8 cellular contexts compared by ENCODE assay signal in genomic region chr19:2207991-2208860, GRCh38. TPM values are rescaled to one million over a fixed set of nuclear protein-coding genes. Genes with fewer than 3 reads are reported as not detected.
A peak's percentile ranks its signal among the peaks of the same experiment; 100 is the strongest.
DNase-seq lines count a peak whose midpoint lies in the region; ATAC-seq and TF ChIP-seq lines count a peak whose summit lies in the region.

No MANE protein-coding gene starts in this region.

- peak in 3 of 5 experiments; percentile 10 to 14 (median 11) for TF ChIP-seq CTCF in transverse colon (IDR thresholded peaks at IDR 0.05)
- no peak for TF ChIP-seq CTCF in esophagus squamous epithelium (IDR thresholded peaks at IDR 0.05)

- H3K4me3 ChIP-seq in transverse colon (no peak overlapping the region), esophagus squamous epithelium (no peak overlapping the region)

- peak; percentile 48 to 49 for DNase-seq in activated T-cell treated with anti-CD3 and anti-CD28 coated beads, Interleukin-2, amount 50 U/mL, for 48 hours
- no peak for DNase-seq in activated T-cell treated with anti-CD3 and anti-CD28 coated beads, Interleukin-2, amount 50 U/mL, for 1 hour
- peak; percentile 55 for DNase-seq in activated CD8-positive, alpha-beta memory T cell treated with anti-CD3 and anti-CD28 coated beads, Interleukin-2, amount 50 U/mL, for 4 hours
- DNase-seq in islet precursor cell (peak; percentile 77), transverse colon (peak; percentile 63), esophagus squamous epithelium (lab: John Stamatoyannopoulos, UW) (no peak)
- DNase-seq in activated T-helper 2 cell treated with anti-CD3 and anti-CD28 coated beads, Interferon-gamma antibody, Interleukin-2, Interleukin-4, amounts not matched to agents 10 μg/mL and 5 μg/mL and 100 μg/mL, durations not matched to agents 14 hours and 24 hours and 36 hours (ENCODE audit: low spot score) = no peak

- 74% methylated on average over 36 of the region's 36 CpGs; no CpG with 5 or more reads in 1 of the 2 donors for WGBS in transverse colon (ENCODE audit: low coverage in 1 of 2), 2 donors
- 54 to 71% methylated on average over 10 to 14 of the region's 36 CpGs for WGBS in esophagus squamous epithelium, 2 donors

- intact Hi-C loops in transverse colon (cut with DNase I; ENCODE audit: low total_unique reads) = no loop called here
- intact Hi-C loops in activated T-helper 2 cell treated with anti-CD3 and anti-CD28 coated beads, Interferon-gamma antibody, Interleukin-2, Interleukin-4, amounts not matched to agents 10 μg/mL and 5 μg/mL and 100 μg/mL, durations not matched to agents 14 hours and 24 hours and 36 hours (cut with micrococcal nuclease) = no loop called here
- intact Hi-C loops in esophagus squamous epithelium (cut with DNase I) = no loop called here

- TF ChIP-seq EP300 in transverse colon (IDR thresholded peaks at IDR 0.05; ENCODE audit: low read depth) = no peak

- H3K36me3 ChIP-seq in transverse colon (peaks cover 0 to 31% (median 14%) of the 10 kb centered on the region in 4 donors), esophagus squamous epithelium (peaks cover 37 to 75% (median 43%) of the 10 kb centered on the region in 3 donors)

- no peak overlapping the region for H3K27ac Mint-ChIP-seq in activated T-helper 2 cell treated with anti-CD3 and anti-CD28 coated beads, Interferon-gamma antibody, Interleukin-2, Interleukin-4, amounts not matched to agents 10 μg/mL and 5 μg/mL and 100 μg/mL, durations not matched to agents 14 hours and 24 hours and 36 hours

- H3K9me3 Mint-ChIP-seq in activated T-helper 2 cell treated with anti-CD3 and anti-CD28 coated beads, Interferon-gamma antibody, Interleukin-2, Interleukin-4, amounts not matched to agents 10 μg/mL and 5 μg/mL and 100 μg/mL, durations not matched to agents 14 hours and 24 hours and 36 hours = no peaks in the 10 kb centered on the region

- TF ChIP-seq POLR2A in transverse colon (IDR thresholded peaks at IDR 0.05) (no peak), esophagus squamous epithelium (IDR thresholded peaks at IDR 0.05) (no peak)

- no peak for ATAC-seq in HG02973 (IDR thresholded peaks at IDR 0.05; ENCODE audit: unreplicated experiment)

- in situ Hi-C loops in transverse colon (cut with MboI; ENCODE audit: low pct_ligation_motif_present in 1 of 4, low pct_unique_long_range_greater_than_20kb in 1 of 4, low sequenced_read_pairs in 3 of 4) = no loop called here

- H3K27me3 Mint-ChIP-seq in activated T-helper 2 cell treated with anti-CD3 and anti-CD28 coated beads, Interferon-gamma antibody, Interleukin-2, Interleukin-4, amounts not matched to agents 10 μg/mL and 5 μg/mL and 100 μg/mL, durations not matched to agents 14 hours and 24 hours and 36 hours (ENCODE audit: low read depth) = no peaks in the 10 kb centered on the region

- peaks cover 64% of the 10 kb centered on the region for H3K36me3 Mint-ChIP-seq in activated T-helper 2 cell treated with anti-CD3 and anti-CD28 coated beads, Interferon-gamma antibody, Interleukin-2, Interleukin-4, amounts not matched to agents 10 μg/mL and 5 μg/mL and 100 μg/mL, durations not matched to agents 14 hours and 24 hours and 36 hours (ENCODE audit: low read depth)

- no peak overlapping the region for H3K4me3 Mint-ChIP-seq in activated T-helper 2 cell treated with anti-CD3 and anti-CD28 coated beads, Interferon-gamma antibody, Interleukin-2, Interleukin-4, amounts not matched to agents 10 μg/mL and 5 μg/mL and 100 μg/mL, durations not matched to agents 14 hours and 24 hours and 36 hours (ENCODE audit: low read depth)

- peak overlapping the region in 3 of 4 donors; percentile 9 to 34 (median 11) for H3K27ac ChIP-seq in transverse colon
- H3K27ac ChIP-seq in esophagus squamous epithelium = peak overlapping the region in 2 of 4 donors; percentile 16 to 46

- H3K9me3 ChIP-seq in transverse colon (no peaks in the 10 kb centered on the region), esophagus squamous epithelium (no peaks in the 10 kb centered on the region)

- H3K4me1 ChIP-seq in transverse colon (peaks cover 4 to 29% (median 14%) of the 10 kb centered on the region in 4 donors), esophagus squamous epithelium (peaks cover 23 to 72% (median 30%) of the 10 kb centered on the region in 3 donors)

- H3K27me3 ChIP-seq in transverse colon (no peaks in the 10 kb centered on the region), esophagus squamous epithelium (no peaks in the 10 kb centered on the region)

- no peaks in the 10 kb centered on the region for H3K4me1 Mint-ChIP-seq in activated T-helper 2 cell treated with anti-CD3 and anti-CD28 coated beads, Interferon-gamma antibody, Interleukin-2, Interleukin-4, amounts not matched to agents 10 μg/mL and 5 μg/mL and 100 μg/mL, durations not matched to agents 14 hours and 24 hours and 36 hours (ENCODE audit: low read depth)

RNA-seq across cellular contexts. Expression of gene PLEKHJ1, which starts 27.9 kb away (rescaled TPM):
- total RNA-seq in transverse colon (100 to 1,000 TPM; 184 to 332 (median 254) TPM), esophagus squamous epithelium (10 to 100 TPM; 44.8 to 56.5 (median 48.8) TPM)
- 75.7 and 77.2 TPM in 2 replicates for total RNA-seq in activated T-helper 2 cell treated with anti-CD3 and anti-CD28 coated beads, Interferon-gamma antibody, Interleukin-2, Interleukin-4, amounts not matched to agents 10 μg/mL and 5 μg/mL and 100 μg/mL, durations not matched to agents 14 hours and 24 hours and 36 hours

RNA-seq across cellular contexts. Expression of gene SF3A2, which starts 28.4 kb away (rescaled TPM):
- 10 to 100 TPM; 35.8 to 54.6 (median 41.6) TPM for total RNA-seq in transverse colon
- 153 and 154 TPM in 2 replicates for total RNA-seq in activated T-helper 2 cell treated with anti-CD3 and anti-CD28 coated beads, Interferon-gamma antibody, Interleukin-2, Interleukin-4, amounts not matched to agents 10 μg/mL and 5 μg/mL and 100 μg/mL, durations not matched to agents 14 hours and 24 hours and 36 hours
- total RNA-seq in esophagus squamous epithelium = 10 to 100 TPM; 19.3 to 39.7 (median 31.3) TPM

RNA-seq across cellular contexts. Expression of gene AMH, which starts 40.9 kb away (rescaled TPM):
- total RNA-seq in transverse colon (1 to 10 TPM in 2 of 4 donors, not detected in 2; 1.1 to 3.5 TPM), esophagus squamous epithelium (1 to 10 TPM in 1 of 4 donors, under 1 TPM in 2, not detected in 1; 0.76 to 1.1 (median 0.88) TPM)
- total RNA-seq in activated T-helper 2 cell treated with anti-CD3 and anti-CD28 coated beads, Interferon-gamma antibody, Interleukin-2, Interleukin-4, amounts not matched to agents 10 μg/mL and 5 μg/mL and 100 μg/mL, durations not matched to agents 14 hours and 24 hours and 36 hours = 4.3 TPM in 2 replicates

RNA-seq across cellular contexts. Expression of gene DOT1L, which starts 44.5 kb away (rescaled TPM):
- total RNA-seq in transverse colon (100 to 1,000 TPM in 1 of 4 donors, 10 to 100 TPM in 3; 27.3 to 122 (median 47.0) TPM), esophagus squamous epithelium (10 to 100 TPM in 3 of 4 donors, 1 to 10 TPM in 1; 8.5 to 24.4 (median 17.0) TPM)
- total RNA-seq in activated T-helper 2 cell treated with anti-CD3 and anti-CD28 coated beads, Interferon-gamma antibody, Interleukin-2, Interleukin-4, amounts not matched to agents 10 μg/mL and 5 μg/mL and 100 μg/mL, durations not matched to agents 14 hours and 24 hours and 36 hours = 115 and 121 TPM in 2 replicates

RNA-seq across cellular contexts. Expression of gene JSRP1, which starts 48.0 kb away (rescaled TPM):
- total RNA-seq in transverse colon (1 to 10 TPM in 1 of 4 donors, not detected in 3; 5.6 TPM), esophagus squamous epithelium (1 to 10 TPM in 1 of 4 donors, not detected in 3; 1.5 TPM)
- total RNA-seq in activated T-helper 2 cell treated with anti-CD3 and anti-CD28 coated beads, Interferon-gamma antibody, Interleukin-2, Interleukin-4, amounts not matched to agents 10 μg/mL and 5 μg/mL and 100 μg/mL, durations not matched to agents 14 hours and 24 hours and 36 hours = 0.21 and 0.67 TPM in 2 replicates

Comparison
In these comparisons a context has a peak if more than half of its experiments do, and no peak if none do; other contexts are left out.
1. DNase-seq: peak in activated T-cell treated with anti-CD3 and anti-CD28 coated beads, Interleukin-2, amount 50 U/mL, for 48 hours (2 of 2), activated CD8-positive, alpha-beta memory T cell treated with anti-CD3 and anti-CD28 coated beads, Interleukin-2, amount 50 U/mL, for 4 hours (single experiment), islet precursor cell (single experiment) and transverse colon (single experiment); none in activated T-cell treated with anti-CD3 and anti-CD28 coated beads, Interleukin-2, amount 50 U/mL, for 1 hour (single experiment), activated T-helper 2 cell treated with anti-CD3 and anti-CD28 coated beads, Interferon-gamma antibody, Interleukin-2, Interleukin-4, amounts not matched to agents 10 μg/mL and 5 μg/mL and 100 μg/mL, durations not matched to agents 14 hours and 24 hours and 36 hours (single experiment) and esophagus squamous epithelium (single experiment).
2. CTCF ChIP-seq: peak in transverse colon (3 of 5); none in esophagus squamous epithelium (0 of 6).